In the genomic region with DNA sequence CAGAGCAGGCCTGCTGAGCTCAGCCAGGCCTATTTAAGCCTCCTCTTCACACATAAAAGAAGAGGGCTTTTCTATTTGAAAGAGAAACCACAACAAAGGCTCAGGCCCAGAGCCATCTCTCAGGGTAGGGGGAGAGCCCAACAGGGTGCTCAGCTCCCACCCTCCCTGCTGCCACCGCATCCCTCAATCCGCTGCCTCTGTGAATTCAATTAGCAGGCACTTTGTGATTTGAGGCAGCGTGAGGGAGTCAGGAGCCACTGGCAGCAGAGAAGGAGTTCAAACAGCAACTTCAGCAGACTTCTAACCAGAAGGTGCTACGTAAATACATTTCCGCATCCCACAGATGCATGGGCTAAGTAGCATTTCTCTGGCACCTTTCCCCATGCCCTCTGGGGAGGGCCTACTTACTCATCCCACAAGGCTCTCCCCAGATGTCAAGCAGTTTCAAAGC, we compare ENCODE assay signal across 16 cellular contexts. TPM values are rescaled to one million over a fixed set of nuclear protein-coding genes. Genes with fewer than 3 reads are reported as not detected.
DNase-seq lines count a peak whose midpoint lies in the region; ATAC-seq and TF ChIP-seq lines count a peak whose summit lies in the region.
"Had no signal": no experiment of that assay in that cellular context is flagged by ENCODE, and none has a peak within 500 bp of the region (broad histone marks: within the 10 kb centered on the region; RNA-seq: fewer than 3 reads in every experiment).

No MANE protein-coding gene starts in this region.

- H3K27me3 ChIP-seq in GM23248 (replicated peaks; ENCODE audit: insufficient read depth): no peaks in the 10 kb centered on the region
- no peaks in the 10 kb centered on the region for H3K27me3 ChIP-seq in iPS-20b (ENCODE audit: insufficient read depth, low read length)
- H3K27me3 ChIP-seq in thyroid gland: no peaks in the 10 kb centered on the region

- peaks cover 3% of the 10 kb centered on the region for H3K4me1 ChIP-seq in GM23248 (ENCODE audit: insufficient read depth)
- peaks cover 2% of the 10 kb centered on the region; the same call in 1 of the 2 replicates for H3K4me1 ChIP-seq in iPS-20b (ENCODE audit: insufficient read depth, low read length)
- peaks cover under 1 to 5% of the 10 kb centered on the region in 2 donors for H3K4me1 ChIP-seq in thyroid gland

- peak; percentile 35 for DNase-seq in Ammon's horn (ENCODE audit: low spot score)
- DNase-seq in GM23248: peak; percentile 12
- no peak for DNase-seq in T-helper 17 cell
- DNase-seq in NOMO-1 (lab: John Stamatoyannopoulos, UW; ENCODE audit: unreplicated experiment in 2 of 2): no peak
- DNase-seq in thyroid gland: no peak
- DNase-seq in occipital lobe (lab: John Stamatoyannopoulos, UW): no peak
- DNase-seq: activated T-cell treated with anti-CD3 and anti-CD28 coated beads, Interleukin-2, amount 50 U/mL, for 1 hour; HFFc6; left cardiac atrium; naive B cell; stimulated activated naive CD8-positive, alpha-beta T cell treated with anti-CD3 and anti-CD28 coated beads, Interleukin-15, Interleukin-2, amounts not matched to agents 100 U/mL and 50 U/mL, for 24 hours had no signal

- WGBS in GM23248 (ENCODE audit: low coverage in 1 of 2, low lambda C conversion rate in 2 of 2, missing lambda C conversion rate in 2 of 2), 2 experiments: 95 to 98% methylated on average over 5 of the region's 5 CpGs
- 89 to 92% methylated on average over 5 of the region's 5 CpGs for WGBS in thyroid gland, 2 donors

- H3K4me2 ChIP-seq in GM23248 (ENCODE audit: unreplicated experiment): no peak overlapping the region

- H3K9me3 ChIP-seq in GM23248 (ENCODE audit: low read depth) (no peaks in the 10 kb centered on the region), T-helper 17 cell (ENCODE audit: control insufficient read depth, low read length, poor library complexity, severe bottlenecking) (no peaks in the 10 kb centered on the region), iPS-20b (ENCODE audit: insufficient read depth, low read depth, low read length) (no peaks in the 10 kb centered on the region; the same call in 1 of the 2 replicates), thyroid gland (no peaks in the 10 kb centered on the region)

- H3K27ac Mint-ChIP-seq in T-helper 17 cell: peak overlapping the region; percentile 8
- H3K27ac Mint-ChIP-seq: HFFc6, naive B cell had no signal

- no peak overlapping the region for H3K4me3 Mint-ChIP-seq in T-helper 17 cell
- H3K4me3 Mint-ChIP-seq: HFFc6, naive B cell had no signal

- H4K20me1 ChIP-seq in GM23248 (ENCODE audit: insufficient read depth): no peaks in the 10 kb centered on the region

- no peak for TF ChIP-seq POLR2A in thyroid gland (IDR thresholded peaks at IDR 0.05)

- H3K4me3 ChIP-seq in GM23248 (no peak overlapping the region), iPS-20b (ENCODE audit: low read length) (no peak overlapping the region), thyroid gland (replicated peaks in 1 of 3) (no peak overlapping the region)

- intact Hi-C loops in thyroid gland (cut with DNase I): no loop called here

- TF ChIP-seq CTCF in thyroid gland (IDR thresholded peaks at IDR 0.05): no peak

- no peaks in the 10 kb centered on the region for H3K36me3 Mint-ChIP-seq in T-helper 17 cell (ENCODE audit: low read depth)

- in situ Hi-C loops in GM23248 (cut with MboI): no loop called here

- no peaks in the 10 kb centered on the region for H3K27me3 Mint-ChIP-seq in T-helper 17 cell

- H3K4me1 Mint-ChIP-seq in T-helper 17 cell: peaks cover 5% of the 10 kb centered on the region

- 0 out of 2 replicates have a peak, but pooled peaks cover 6% of the 10 kb centered on the region for H3F3A ChIP-seq in GM23248 (ENCODE audit: insufficient read depth)

- H3K36me3 ChIP-seq in GM23248 (ENCODE audit: low read depth) (no peaks in the 10 kb centered on the region), iPS-20b (ENCODE audit: insufficient read depth, low read depth, low read length) (peaks cover 13% of the 10 kb centered on the region), thyroid gland (no peaks in the 10 kb centered on the region)

- H3K79me2 ChIP-seq in GM23248 (ENCODE audit: insufficient read depth): no peaks in the 10 kb centered on the region

- H3K27ac ChIP-seq in GM23248 (no peak overlapping the region), iPS-20b (ENCODE audit: low read length) (no peak overlapping the region), thyroid gland (no peak overlapping the region)
- H3K27ac ChIP-seq: C4-2B had no signal

- no peaks in the 10 kb centered on the region for H3K9me2 ChIP-seq in GM23248 (ENCODE audit: insufficient read depth)

- no peak overlapping the region for H2AFZ ChIP-seq in GM23248

- H3K9ac ChIP-seq in GM23248: no peak overlapping the region
- peak overlapping the region; percentile 12; the same call in 1 of the 2 replicates for H3K9ac ChIP-seq in iPS-20b (ENCODE audit: low read depth, low read length)

- no peak for ATAC-seq in T-helper 17 cell
- ATAC-seq in HG02981 (IDR thresholded peaks at IDR 0.05; ENCODE audit: unreplicated experiment): no peak
- ATAC-seq: sciatic nerve; stimulated activated naive CD8-positive, alpha-beta T cell treated with anti-CD3 and anti-CD28 coated beads, Interleukin-15, Interleukin-2, amounts not matched to agents 100 U/mL and 50 U/mL, for 24 hours had no signal

RNA-seq across cellular contexts. Expression of gene LRRC20, which starts 45.2 kb away (rescaled TPM):
- 4.9 and 6.6 TPM in 2 replicates for total RNA-seq in GM23248 (2014; rRNA removed; shearing (Covaris generic))
- 1.5 and 1.8 TPM in 2 replicates for polyA plus RNA-seq in GM23248 (2016; fragmentation: Nextera tagmentation; extraction: Ambion mirVana)
- total RNA-seq in T-helper 17 cell: 1 to 10 TPM; 1.9 to 2.5 TPM
- total RNA-seq in thyroid gland: 10 to 100 TPM in 2 of 4 donors, 1 to 10 TPM in 2; 2.5 to 20.5 (median 8.7) TPM
- 21.5 TPM for total RNA-seq in occipital lobe

RNA-seq across cellular contexts. Expression of gene NPFFR1, which starts 53.4 kb away (rescaled TPM):
- total RNA-seq in GM23248 (2014; rRNA removed; shearing (Covaris generic)): not detected in 2 replicates
- polyA plus RNA-seq in GM23248 (2016; fragmentation: Nextera tagmentation; extraction: Ambion mirVana): not detected in 2 replicates
- not detected for total RNA-seq in T-helper 17 cell
- under 1 TPM in 3 of 4 donors, not detected in 1; under 0.01 to 0.13 (median 0.05) TPM for total RNA-seq in thyroid gland
- total RNA-seq in occipital lobe: 0.31 TPM
- total RNA-seq: glomerular endothelial cell, HFFc6 had no signal

Comparison
In these comparisons a context has a peak if more than half of its experiments do, and no peak if none do; other contexts are left out.
1. DNase-seq: peak in Ammon's horn (single experiment) and GM23248 (single experiment); none in T-helper 17 cell (0 of 3), NOMO-1 (0 of 2), thyroid gland (0 of 2) and occipital lobe (single experiment).